In genomic region chr1:65254320-65255087, GRCh38 we compare ENCODE assay signal across 8 cellular contexts. TPM values are rescaled to one million over a fixed set of nuclear protein-coding genes. Genes with fewer than 3 reads are reported as not detected.
A peak's percentile ranks its signal among the peaks of the same experiment; 100 is the strongest.
DNase-seq lines count a peak whose midpoint lies in the region; ATAC-seq and TF ChIP-seq lines count a peak whose summit lies in the region.

No MANE protein-coding gene starts in this region.

- H2AFZ ChIP-seq in GM23248, result peak overlapping the region; percentile 91

- H3K4me2 ChIP-seq in GM23248 (ENCODE audit: unreplicated experiment), result peak overlapping the region; percentile 91

- H3K9ac ChIP-seq in GM23248, result peak overlapping the region; percentile 79

- no peaks in the 10 kb centered on the region for H3K79me2 ChIP-seq in GM23248 (ENCODE audit: insufficient read depth)

- H3K4me3 ChIP-seq in GM23248 (peak overlapping the region; percentile 83), thymus (ENCODE audit: low read length) (peak overlapping the region; percentile 51)

- H3K27me3 ChIP-seq in GM23248 (replicated peaks; ENCODE audit: insufficient read depth), result no peaks in the 10 kb centered on the region
- H3K27me3 ChIP-seq in thymus (ENCODE audit: control insufficient read depth, insufficient read depth), result peaks cover 5% of the 10 kb centered on the region

- ATAC-seq in omental fat pad (ENCODE audit: low FRiP score), result peak; percentile 97

- in situ Hi-C loops in GM23248 (cut with MboI), result no loop called here

- no peaks in the 10 kb centered on the region for H3K9me2 ChIP-seq in GM23248 (ENCODE audit: insufficient read depth)

- H3F3A ChIP-seq in GM23248 (ENCODE audit: insufficient read depth), result 0 out of 2 replicates have a peak, but pooled peaks cover 5% of the 10 kb centered on the region

- TF ChIP-seq CTCF in omental fat pad (IDR thresholded peaks at IDR 0.05), result no peak

- 0 out of 2 replicates have a peak, but pooled peaks cover 4% of the 10 kb centered on the region for H3K4me1 ChIP-seq in GM23248 (ENCODE audit: insufficient read depth)
- peaks cover 4% of the 10 kb centered on the region for H3K4me1 ChIP-seq in thymus (ENCODE audit: control insufficient read depth, insufficient read depth, low read length)

- peak; percentile 86 for DNase-seq in ELR (ENCODE audit: low read depth)
- DNase-seq in GM23248, result peak; percentile 93
- peak; percentile 45 for DNase-seq in LHCN-M2 (ENCODE audit: low read depth)
- peak; percentile 72 for DNase-seq in SHP77 treated with DMSO at 0.1 percent for 48 hours (lab: John Stamatoyannopoulos, UW)
- DNase-seq in activated gamma-delta T cell treated with anti-CD3 and anti-CD28 coated beads, Interleukin-2, amount 50 U/mL, for 16 hours (ENCODE audit: low read depth), result peak; percentile 65
- DNase-seq in globus pallidus (ENCODE audit: low spot score), result peak; percentile 89
- DNase-seq in omental fat pad (ENCODE audit: low spot score), result peak; percentile 54

- H3K27ac ChIP-seq in GM23248, result peak overlapping the region; percentile 64
- H3K27ac ChIP-seq in thymus (ENCODE audit: low read depth), result no peak overlapping the region

- H3K9me3 ChIP-seq in GM23248 (ENCODE audit: low read depth) (no peaks in the 10 kb centered on the region), thymus (ENCODE audit: control insufficient read depth) (no peaks in the 10 kb centered on the region)

- H4K20me1 ChIP-seq in GM23248 (ENCODE audit: insufficient read depth), result no peaks in the 10 kb centered on the region

- no peaks in the 10 kb centered on the region for H3K36me3 ChIP-seq in GM23248 (ENCODE audit: low read depth)
- H3K36me3 ChIP-seq in thymus (ENCODE audit: control insufficient read depth, insufficient read depth), result no peaks in the 10 kb centered on the region

- WGBS in GM23248 (ENCODE audit: low coverage in 1 of 2, low lambda C conversion rate in 2 of 2, missing lambda C conversion rate in 2 of 2), 2 experiments, result 1 to 2% methylated on average over 53 to 66 of the region's 92 CpGs
- under 1% methylated on average over 92 of the region's 92 CpGs for WGBS in thymus

RNA-seq across cellular contexts. Expression of gene DNAJC6, which starts 54.8 kb away (rescaled TPM):
- 2.8 and 4.2 TPM in 2 replicates for total RNA-seq in GM23248 (2014; rRNA removed; shearing (Covaris generic))
- polyA plus RNA-seq in GM23248 (2016; fragmentation: Nextera tagmentation; extraction: Ambion mirVana) (2.5 TPM in 2 replicates), thymus (0.82 TPM)
- total RNA-seq in LHCN-M2 (2014; rRNA removed) (2.9 and 6.2 TPM in 2 replicates), omental fat pad (1 to 10 TPM; 1.9 to 5.1 (median 3.6) TPM)
- polyA plus RNA-seq in LHCN-M2 (2012), result 3.1 TPM
